8 cellular contexts compared by ENCODE assay signal in genomic region chr11:12377824-12378593, GRCh38. TPM values are rescaled to one million over a fixed set of nuclear protein-coding genes. Genes with fewer than 3 reads are reported as not detected.
A peak's percentile ranks its signal among the peaks of the same experiment; 100 is the strongest.
DNase-seq lines count a peak whose midpoint lies in the region; ATAC-seq and TF ChIP-seq lines count a peak whose summit lies in the region.

No MANE protein-coding gene starts in this region.

- H3K4me1 Mint-ChIP-seq in stimulated activated naive CD8-positive, alpha-beta T cell treated with anti-CD3 and anti-CD28 coated beads, Interleukin-15, Interleukin-2, amounts not matched to agents 100 ng/mL and 50 ng/mL, for 24 hours (ENCODE audit: low read depth) = peaks cover 3% of the 10 kb centered on the region
- H3K4me1 Mint-ChIP-seq in endodermal cell = peaks cover 17% of the 10 kb centered on the region

- peak; percentile 49 for TF ChIP-seq EP300 in transverse colon (IDR thresholded peaks at IDR 0.05; ENCODE audit: low read depth)

- peak overlapping the region; percentile 91 for H3K4me3 ChIP-seq in endodermal cell (ENCODE audit: low read length)
- H3K4me3 ChIP-seq in transverse colon = peak overlapping the region; percentile 56 to 84 (median 72)

- no peak overlapping the region for H3K27ac Mint-ChIP-seq in stimulated activated naive CD8-positive, alpha-beta T cell treated with anti-CD3 and anti-CD28 coated beads, Interleukin-15, Interleukin-2, amounts not matched to agents 100 ng/mL and 50 ng/mL, for 24 hours
- H3K27ac Mint-ChIP-seq in endodermal cell = peak overlapping the region; percentile 99

- in situ Hi-C loops in transverse colon (cut with MboI; ENCODE audit: low pct_ligation_motif_present in 1 of 4, low pct_unique_long_range_greater_than_20kb in 1 of 4, low sequenced_read_pairs in 3 of 4) = no loop called here

- H3K9me3 Mint-ChIP-seq in stimulated activated naive CD8-positive, alpha-beta T cell treated with anti-CD3 and anti-CD28 coated beads, Interleukin-15, Interleukin-2, amounts not matched to agents 100 ng/mL and 50 ng/mL, for 24 hours = peaks cover 9% of the 10 kb centered on the region
- peaks cover 19% of the 10 kb centered on the region for H3K9me3 Mint-ChIP-seq in endodermal cell

- H3K27ac ChIP-seq in endodermal cell (ENCODE audit: low read depth, low read length) (peak overlapping the region; percentile 90), transverse colon (peak overlapping the region; percentile 97 to 99 (median 98))

- DNase-seq in stimulated activated naive CD8-positive, alpha-beta T cell treated with anti-CD3 and anti-CD28 coated beads, Interleukin-15, Interleukin-2, amounts not matched to agents 100 U/mL and 50 U/mL, for 24 hours = no peak
- DNase-seq in T-helper 9 cell (peak; percentile 3), endodermal cell (peak; percentile 93), lung microvascular endothelial cell (ENCODE audit: low read depth in 2 of 2) (peak; percentile 63 to 68), transverse colon (peak; percentile 86)

- H3K36me3 ChIP-seq in endodermal cell (ENCODE audit: control insufficient read depth, insufficient read depth, low read length) = peaks cover 17% of the 10 kb centered on the region
- H3K36me3 ChIP-seq in transverse colon = no peaks in the 10 kb centered on the region

- WGBS in endodermal cell (ENCODE audit: insufficient coverage in 1 of 2, insufficient read length in 1 of 2), 2 experiments = 5 to 9% methylated on average over 11 to 76 of the region's 76 CpGs
- WGBS in transverse colon (ENCODE audit: low coverage in 1 of 2), 2 donors = 6 to 18% methylated on average over 6 to 41 of the region's 76 CpGs

- TF ChIP-seq POLR2A in transverse colon (IDR thresholded peaks at IDR 0.05) = peak; percentile 17

- H3K9ac ChIP-seq in endodermal cell (ENCODE audit: extremely low read depth, low read length, poor library complexity, severe bottlenecking) = peak overlapping the region; percentile 85

- H3K27me3 ChIP-seq in endodermal cell (ENCODE audit: control insufficient read depth, insufficient read depth, low read length, poor library complexity, severe bottlenecking) (no peaks in the 10 kb centered on the region), transverse colon (no peaks in the 10 kb centered on the region)

- H3K4me3 Mint-ChIP-seq in stimulated activated naive CD8-positive, alpha-beta T cell treated with anti-CD3 and anti-CD28 coated beads, Interleukin-15, Interleukin-2, amounts not matched to agents 100 ng/mL and 50 ng/mL, for 24 hours = peak overlapping the region; percentile 71
- H3K4me3 Mint-ChIP-seq in endodermal cell = peak overlapping the region; percentile 86

- intact Hi-C loops in transverse colon (cut with DNase I; ENCODE audit: low total_unique reads) = loop anchor here (5.0 kb wide), 1 partner anchor 294 kb away; the partner anchor contains the start of gene TEAD1

- H3K36me3 Mint-ChIP-seq in stimulated activated naive CD8-positive, alpha-beta T cell treated with anti-CD3 and anti-CD28 coated beads, Interleukin-15, Interleukin-2, amounts not matched to agents 100 ng/mL and 50 ng/mL, for 24 hours (ENCODE audit: low read depth) = no peaks in the 10 kb centered on the region
- peaks cover 2% of the 10 kb centered on the region for H3K36me3 Mint-ChIP-seq in endodermal cell (ENCODE audit: low read depth)

- peaks cover 47% of the 10 kb centered on the region for H3K27me3 Mint-ChIP-seq in stimulated activated naive CD8-positive, alpha-beta T cell treated with anti-CD3 and anti-CD28 coated beads, Interleukin-15, Interleukin-2, amounts not matched to agents 100 ng/mL and 50 ng/mL, for 24 hours
- H3K27me3 Mint-ChIP-seq in endodermal cell (ENCODE audit: insufficient read depth) = peaks cover 20% of the 10 kb centered on the region

- ATAC-seq in stimulated activated naive CD8-positive, alpha-beta T cell treated with anti-CD3 and anti-CD28 coated beads, Interleukin-15, Interleukin-2, amounts not matched to agents 100 U/mL and 50 U/mL, for 24 hours = no peak
- ATAC-seq in HG02973 (IDR thresholded peaks at IDR 0.05; ENCODE audit: unreplicated experiment) (no peak), GM18861 (IDR thresholded peaks at IDR 0.05; ENCODE audit: unreplicated experiment) (no peak)

- no peaks in the 10 kb centered on the region for H3K4me1 ChIP-seq in endodermal cell (ENCODE audit: control insufficient read depth, insufficient read depth, low read length)
- peaks cover 3 to 44% (median 11%) of the 10 kb centered on the region in 4 donors for H3K4me1 ChIP-seq in transverse colon

- TF ChIP-seq CTCF in endodermal cell (conservative IDR thresholded peaks at IDR 0.05) (peak; percentile 47), transverse colon (IDR thresholded peaks at IDR 0.05) (peak in 3 of 5 experiments; percentile 25 to 55 (median 44))

- peaks cover 25% of the 10 kb centered on the region for H3K9me3 ChIP-seq in endodermal cell (ENCODE audit: control insufficient read depth, low read length)
- no peaks in the 10 kb centered on the region for H3K9me3 ChIP-seq in transverse colon

RNA-seq across cellular contexts. Expression of gene PARVA, which starts 0.6 kb away (rescaled TPM):
- total RNA-seq in endodermal cell = 10 to 100 TPM; 27.3 to 37.3 TPM
- 23.2 TPM for polyA plus RNA-seq in endodermal cell (2013, experiment 1 of 2)
- polyA plus RNA-seq in endodermal cell (2013, experiment 2 of 2) = 21.9 TPM
- 17.0 and 24.8 TPM in 2 replicates for total RNA-seq in lung microvascular endothelial cell
- total RNA-seq in transverse colon = 10 to 100 TPM; 34.3 to 82.0 (median 45.1) TPM
